In genomic region chr3:4656646-4657318, GRCh38 we compare ENCODE assay signal across 12 cellular contexts.
DNase-seq lines count a peak whose midpoint lies in the region; ATAC-seq, FAIRE-seq and TF ChIP-seq lines count a peak whose summit lies in the region.
"Had no signal": no experiment of that assay in that cellular context is flagged by ENCODE, and none has a peak within 500 bp of the region (broad histone marks: within the 10 kb centered on the region; RNA-seq: fewer than 3 reads in every experiment).

No MANE protein-coding gene starts in this region.

- TF ChIP-seq RAD21 in SK-N-SH (IDR thresholded peaks at IDR 0.05; ENCODE audit: low read length) = no peak

- DNase-seq in Right ventricle myocardium inferior (ENCODE audit: missing footprints) = no peak
- DNase-seq in cardiac septum (ENCODE audit: low spot score) = no peak
- DNase-seq in left ventricle myocardium inferior = no peak
- no peak for DNase-seq in trophoblast cell
- no peak for DNase-seq in effector CD8-positive, alpha-beta T cell (lab: John Stamatoyannopoulos, UW)
- DNase-seq in SK-N-SH = no peak
- DNase-seq in 8988T = no peak
- DNase-seq in urothelium cell line (ENCODE audit: low spot score) = no peak
- DNase-seq: DMS 273 treated with DMSO at 0.1 percent for 48 hours had no signal

- no peak for TF ChIP-seq CTCF in left ventricle myocardium inferior (IDR thresholded peaks at IDR 0.05; ENCODE audit: borderline replicate concordance)
- no peak for TF ChIP-seq CTCF in SK-N-SH (IDR thresholded peaks at IDR 0.05)

- no peak overlapping the region for H3K4ac ChIP-seq in trophoblast cell (ENCODE audit: low read depth, low read length)

- H3K9me3 ChIP-seq in left ventricle myocardium inferior (replicated peaks) (no peaks in the 10 kb centered on the region), trophoblast cell (ENCODE audit: insufficient read depth, low read depth, low read length) (no peaks in the 10 kb centered on the region), SK-N-SH (no peaks in the 10 kb centered on the region)
- H3K9me3 ChIP-seq: BLaER1 treated with 17β-estradiol and CSF1 and Interleukin-3, amounts not matched to agents 10 nM and 100 nM had no signal

- H3K4me3 ChIP-seq in left ventricle myocardium inferior (no peak overlapping the region), trophoblast cell (ENCODE audit: low read depth, low read length) (no peak overlapping the region), SK-N-SH (ENCODE audit: low read depth in 2 of 2, low read length in 1 of 2) (no peak overlapping the region)
- H3K4me3 ChIP-seq: BLaER1 treated with 17β-estradiol and CSF1 and Interleukin-3, amounts not matched to agents 10 nM and 100 nM had no signal

- H3F3A ChIP-seq in SK-N-SH (replicated peaks; ENCODE audit: insufficient read depth) = no peaks in the 10 kb centered on the region

- no peak overlapping the region for H3K4me2 ChIP-seq in trophoblast cell (ENCODE audit: low read length)
- H3K4me2 ChIP-seq in SK-N-SH = no peak overlapping the region
- H3K4me2 ChIP-seq: BLaER1 treated with 17β-estradiol and CSF1 and Interleukin-3, amounts not matched to agents 10 nM and 100 nM had no signal

- no peak for FAIRE-seq in urothelium cell line (lab: Jason Lieb, UNC)
- FAIRE-seq: RCC 7860 had no signal

- H2AFZ ChIP-seq in trophoblast cell (ENCODE audit: insufficient read depth, low read length, poor library complexity) (no peak overlapping the region), SK-N-SH (ENCODE audit: low read depth) (no peak overlapping the region)

- no peak overlapping the region for H2BK120ac ChIP-seq in trophoblast cell (ENCODE audit: insufficient read depth, low read length, poor library complexity)

- H2AK5ac ChIP-seq in trophoblast cell (ENCODE audit: low read length) = no peak overlapping the region

- no CpG with 5 or more reads among the region's 13 CpGs for WGBS in trophoblast cell (ENCODE audit: extremely low coverage, insufficient coverage, insufficient read length)
- WGBS in SK-N-SH (ENCODE audit: low lambda C conversion rate) = 95% methylated on average over 13 of the region's 13 CpGs

- TF ChIP-seq EP300 in SK-N-SH (IDR thresholded peaks at IDR 0.05; ENCODE audit: borderline replicate concordance in 1 of 2, low read depth in 1 of 2, low read length in 1 of 2) = no peak

- H3K36me3 ChIP-seq in left ventricle myocardium inferior = peaks cover 27% of the 10 kb centered on the region
- H3K36me3 ChIP-seq in trophoblast cell (ENCODE audit: control insufficient read depth in 1 of 2, insufficient read depth in 2 of 2, low read length in 2 of 2) = no peaks in the 10 kb centered on the region
- H3K36me3 ChIP-seq in SK-N-SH (replicated peaks in 1 of 2; ENCODE audit: control insufficient read depth in 1 of 2, insufficient read depth in 2 of 2, low read length in 1 of 2) = peaks cover 0 to 19% of the 10 kb centered on the region in 2 experiments

- no peaks in the 10 kb centered on the region for H4K20me1 ChIP-seq in SK-N-SH (ENCODE audit: insufficient read depth)

- H4K91ac ChIP-seq in trophoblast cell (ENCODE audit: low read depth, low read length) = peak overlapping the region; percentile 18

- H3K27me3 ChIP-seq in left ventricle myocardium inferior (ENCODE audit: low read depth) (no peaks in the 10 kb centered on the region), trophoblast cell (ENCODE audit: insufficient read depth, low read length) (no peaks in the 10 kb centered on the region), SK-N-SH (ENCODE audit: insufficient read depth) (no peaks in the 10 kb centered on the region)
- H3K27me3 ChIP-seq: BLaER1 treated with 17β-estradiol and CSF1 and Interleukin-3, amounts not matched to agents 10 nM and 100 nM had no signal

- no peak overlapping the region for H4K8ac ChIP-seq in trophoblast cell (ENCODE audit: low read depth, low read length)

- H3K79me2 ChIP-seq in trophoblast cell (ENCODE audit: control insufficient read depth, insufficient read depth, low read length, poor library complexity) (no peaks in the 10 kb centered on the region), SK-N-SH (ENCODE audit: insufficient read depth) (no peaks in the 10 kb centered on the region)

- H3K9ac ChIP-seq in trophoblast cell (ENCODE audit: low read length) (no peak overlapping the region), SK-N-SH (no peak overlapping the region)
- H3K9ac ChIP-seq: BLaER1 treated with 17β-estradiol and CSF1 and Interleukin-3, amounts not matched to agents 10 nM and 100 nM had no signal

- no peaks in the 10 kb centered on the region for H3K79me1 ChIP-seq in trophoblast cell (ENCODE audit: low read length)

- peak overlapping the region; percentile 48 for H3K27ac ChIP-seq in left ventricle myocardium inferior (replicated peaks)
- no peak overlapping the region for H3K27ac ChIP-seq in trophoblast cell (ENCODE audit: low read depth, low read length)
- no peak overlapping the region for H3K27ac ChIP-seq in SK-N-SH (ENCODE audit: low read depth in 2 of 2, low read length in 1 of 2)
- H3K27ac ChIP-seq: 22Rv1; BLaER1 treated with 17β-estradiol and CSF1 and Interleukin-3, amounts not matched to agents 10 nM and 100 nM had no signal

- H3K14ac ChIP-seq in trophoblast cell (ENCODE audit: low read length) = no peak overlapping the region

- peak; percentile 74 for ATAC-seq in Right ventricle myocardium inferior

- H4K12ac ChIP-seq in trophoblast cell (ENCODE audit: low read depth, low read length) = no peak overlapping the region

- H3K4me1 ChIP-seq in left ventricle myocardium inferior (peaks cover 17% of the 10 kb centered on the region), trophoblast cell (ENCODE audit: control insufficient read depth in 1 of 2, insufficient read depth in 2 of 2, low read length in 2 of 2) (no peaks in the 10 kb centered on the region), SK-N-SH (ENCODE audit: control insufficient read depth in 1 of 2, insufficient read depth in 2 of 2, low read depth in 1 of 2, low read length in 1 of 2) (peaks cover 0 to 4% of the 10 kb centered on the region in 2 experiments; a peak in 1 of 4 replicates)

- POLR2A ChIA-PET in SK-N-SH (lab: Yijun Ruan, JAX) = no interaction called here

- no peak overlapping the region for H2BK12ac ChIP-seq in trophoblast cell (ENCODE audit: low read length)

- H3K18ac ChIP-seq in trophoblast cell (ENCODE audit: low read length) = no peak overlapping the region

- H3K9me2 ChIP-seq in SK-N-SH = no peaks in the 10 kb centered on the region

- no peak overlapping the region for H2BK5ac ChIP-seq in trophoblast cell (ENCODE audit: low read depth, low read length, poor library complexity)

- intact Hi-C loops in Right ventricle myocardium inferior (cut with DNase I) (loop anchor here (2.0 kb wide), 1 partner anchor 400 kb away; no protein-coding TSS in a partner anchor), cardiac septum (cut with DNase I) (loop anchor here (2.0 to 10.0 kb wide), 3 partner anchors 56 to 538 kb away; no protein-coding TSS in a partner anchor), left ventricle myocardium inferior (cut with micrococcal nuclease) (no loop called here)

- CTCF ChIA-PET in SK-N-SH (lab: Yijun Ruan, JAX) = interaction anchor here (0.6 to 3.1 kb wide), 21 partner anchors 8 to 451 kb away, joined by 3 to 21 read pairs (median 3); no protein-coding TSS in a partner anchor

- no peak overlapping the region for H3K23ac ChIP-seq in trophoblast cell (ENCODE audit: low read length)

TF ChIP-seq in SK-N-SH, 30 proteins besides CTCF, POLR2A, EP300 and RAD21 (continues in another document):
- TF ChIP-seq USF1 (IDR thresholded peaks at IDR 0.05; ENCODE audit: borderline replicate concordance, low read depth) = no peak
- TF ChIP-seq PBX3 (IDR thresholded peaks at IDR 0.05) = no peak
- no peak for TF ChIP-seq REST (IDR thresholded peaks at IDR 0.05; ENCODE audit: low read depth, low read length)
- TF ChIP-seq RXRA (IDR thresholded peaks at IDR 0.05; ENCODE audit: borderline replicate concordance, low read depth) = no peak
- TF ChIP-seq ELF1 (IDR thresholded peaks at IDR 0.05) = no peak
